In genomic region chr1:114509596-114510234, GRCh38 we compare ENCODE assay signal across 8 cellular contexts. TPM values are rescaled to one million over a fixed set of nuclear protein-coding genes. Genes with fewer than 3 reads are reported as not detected.
DNase-seq lines count a peak whose midpoint lies in the region; FAIRE-seq and TF ChIP-seq lines count a peak whose summit lies in the region.

No MANE protein-coding gene starts in this region.

- intact Hi-C loops in MCF 10A (cut with micrococcal nuclease), result loop anchor here (2.0 kb wide), 1 partner anchor 161 kb away; the partner anchor contains the start of gene DENND2C

- H3K4me1 Mint-ChIP-seq in MCF 10A (ENCODE audit: insufficient read depth, unreplicated experiment), result peaks cover 34% of the 10 kb centered on the region

- no peak for FAIRE-seq in HTR-8/SVneo (lab: Jason Lieb, UNC)

- peak overlapping the region; percentile 71 for H3K27ac Mint-ChIP-seq in MCF 10A (ENCODE audit: low read depth, unreplicated experiment)

- peaks cover 15% of the 10 kb centered on the region for H3K36me3 ChIP-seq in HUES64 (ENCODE audit: insufficient read depth, low read length)

- no peaks in the 10 kb centered on the region for H3K27me3 Mint-ChIP-seq in MCF 10A (ENCODE audit: insufficient read depth, unreplicated experiment)

- H3K36me3 Mint-ChIP-seq in MCF 10A (ENCODE audit: insufficient read depth, unreplicated experiment), result peaks cover 21% of the 10 kb centered on the region

- H3K4me3 ChIP-seq in AG04450 (ENCODE audit: low read depth, low read length), result peak overlapping the region; percentile 98
- H3K4me3 ChIP-seq in HUES64 (ENCODE audit: low read length), result peak overlapping the region; percentile 98
- peak overlapping the region; percentile 99 for H3K4me3 ChIP-seq in mononuclear cell (ENCODE audit: low read length)

- H3K4me1 ChIP-seq in HUES64 (ENCODE audit: insufficient read depth, low read length) (peaks cover 18% of the 10 kb centered on the region), mononuclear cell (ENCODE audit: insufficient read depth, low read length) (peaks cover 42% of the 10 kb centered on the region)

- peak overlapping the region; percentile 79 for H3K4me3 Mint-ChIP-seq in MCF 10A (ENCODE audit: unreplicated experiment)

- WGBS in HUES64, result under 1% methylated on average over 8 of the region's 8 CpGs

- H3K27me3 ChIP-seq in AG04450 (ENCODE audit: control insufficient read depth, insufficient read depth, low read length) (no peaks in the 10 kb centered on the region), HUES64 (ENCODE audit: insufficient read depth, low read length) (no peaks in the 10 kb centered on the region), mononuclear cell (ENCODE audit: insufficient read depth, low read length) (no peaks in the 10 kb centered on the region)

- no peaks in the 10 kb centered on the region for H3K9me3 Mint-ChIP-seq in MCF 10A (ENCODE audit: unreplicated experiment)

- H3K9ac ChIP-seq in HUES64 (ENCODE audit: low read depth, low read length), result peak overlapping the region; percentile 96

- H3K9me3 ChIP-seq in AG04450 (ENCODE audit: control insufficient read depth, insufficient read depth, low read length) (peaks cover 4% of the 10 kb centered on the region; the same call in 1 of the 2 replicates), HUES64 (ENCODE audit: insufficient read depth, low read depth, low read length) (no peaks in the 10 kb centered on the region), mononuclear cell (ENCODE audit: low read depth, low read length) (no peaks in the 10 kb centered on the region)

- POLR2A ChIA-PET in AG04450 (lab: Yijun Ruan, JAX), result interaction anchor here (0.6 kb wide), 1 partner anchor 105 kb away, joined by 5 read pairs; no protein-coding TSS in a partner anchor
- POLR2A ChIA-PET in MCF 10A (lab: Yijun Ruan, JAX), result interaction anchor here (0.6 to 5.0 kb wide), 25 partner anchors 7 to 280 kb away, joined by 3 to 52 read pairs (median 7); partner anchors contain the start of genes BCAS2, DENND2C and NRAS

- TF ChIP-seq CTCF in AG04450 (IDR thresholded peaks at IDR 0.05; ENCODE audit: low read depth, low read length) (no peak), MCF 10A (IDR thresholded peaks at IDR 0.05; ENCODE audit: unreplicated experiment) (no peak)

- DNase-seq in AG04450 (ENCODE audit: low read depth, low spot score), result no peak
- peak; percentile 8 for DNase-seq in MCF 10A (ENCODE audit: unreplicated experiment)
- DNase-seq in Ammon's horn (ENCODE audit: low spot score), result no peak
- DNase-seq in COR-L47 (lab: John Stamatoyannopoulos, UW), result no peak
- DNase-seq in HTR-8/SVneo (ENCODE audit: insufficient read length, low spot score), result no peak
- no peak for DNase-seq in SIG-M5 (lab: John Stamatoyannopoulos, UW)

- no peak overlapping the region for H3K27ac ChIP-seq in AG04450 (ENCODE audit: low read depth, low read length)
- H3K27ac ChIP-seq in HUES64 (ENCODE audit: low read depth, low read length), result no peak overlapping the region

- CTCF ChIA-PET in AG04450 (lab: Charles Lee), result no interaction called here
- CTCF ChIA-PET in MCF 10A (lab: Yijun Ruan, JAX), result interaction anchor here (0.7 to 1.1 kb wide), 6 partner anchors 34 to 1704 kb away, joined by 3 to 6 read pairs (median 3); no protein-coding TSS in a partner anchor

- BruUV-seq in MCF 10A (replicated peaks; lab: Mats Ljungman, UMichigan), result TSS peak; percentile 31

RNA-seq across cellular contexts. Expression of gene TRIM33, which starts 1.3 kb away (rescaled TPM):
- 21.1 and 22.2 TPM in 2 replicates for polyA plus RNA-seq in AG04450 (2011; rRNA removed)
- 23.0 and 29.2 TPM in 2 replicates for polyA minus RNA-seq in AG04450 (2011; rRNA and poly(A)+ RNA removed)
- 29.3 TPM for polyA plus RNA-seq in HUES64 (2013, experiment 1 of 2)
- polyA plus RNA-seq in HUES64 (2013, experiment 2 of 2), result 29.6 TPM
- total RNA-seq in MCF 10A (2022) (33.2 and 38.3 TPM in 2 replicates), mononuclear cell (66.4 TPM)
